26 cellular contexts compared by ENCODE assay signal in genomic region chr11:87739766-87740165, GRCh38.
"Had no signal": no experiment of that assay in that cellular context is flagged by ENCODE, and none has a peak within 500 bp of the region (broad histone marks: within the 10 kb centered on the region; RNA-seq: fewer than 3 reads in every experiment).

No MANE protein-coding gene starts in this region.

- ATAC-seq: activated CD8-positive, alpha-beta memory T cell treated with anti-CD3 and anti-CD28 coated beads, Interleukin-2, amount 10 ng/mL, durations not matched to agents 7 days and 5 days; activated CD8-positive, alpha-beta T cell treated with anti-CD3 and anti-CD28 coated beads, Interleukin-2, amount 10 ng/mL, durations not matched to agents 7 days and 5 days; gastroesophageal sphincter; stimulated activated naive CD8-positive, alpha-beta T cell treated with anti-CD3 and anti-CD28 coated beads, Interleukin-15, Interleukin-2, amounts not matched to agents 100 U/mL and 50 U/mL, for 24 hours had no signal

- DNase-seq: activated B cell treated with CpG ODN at 0.5 μM for 24 hours; activated CD8-positive, alpha-beta memory T cell treated with anti-CD3 and anti-CD28 coated beads, Interleukin-2, amount 10 ng/mL, durations not matched to agents 7 days and 5 days; activated CD8-positive, alpha-beta T cell treated with anti-CD3 and anti-CD28 coated beads, Interleukin-2, amount 10 ng/mL, durations not matched to agents 7 days and 5 days; activated effector memory CD4-positive, alpha-beta T cell treated with Interleukin-2 at 50 U/mL for 16 hours; activated naive CD4-positive, alpha-beta T cell treated with Interleukin-2 at 50 U/mL for 16 hours; adrenal gland; dermis blood vessel endothelial cell; effector CD4-positive, alpha-beta T cell; erythroblast; islet precursor cell; left ventricle myocardium inferior; nephron progenitor cell; ovary; right lobe of liver; stimulated activated CD4-positive, alpha-beta T cell treated with anti-CD3 and anti-CD28 coated beads, Interleukin-12 subunit alpha, Interleukin-12 subunit beta, amount 100 ng/mL, for 4 hours; stimulated activated CD4-positive, alpha-beta T cell treated with anti-CD3 and anti-CD28 coated beads, Interleukin-4, amount 100 ng/mL, for 1 hour; stimulated activated naive CD8-positive, alpha-beta T cell treated with anti-CD3 and anti-CD28 coated beads, Interleukin-15, Interleukin-2, amounts not matched to agents 100 U/mL and 50 U/mL, for 24 hours; T-helper 2 cell; uterus had no signal

- H3K36me3 ChIP-seq: adrenal gland, ascending aorta, gastroesophageal sphincter, left ventricle myocardium inferior, neutrophil, ovary, right lobe of liver, thoracic aorta, uterus had no signal

- H3K9me3 ChIP-seq: adrenal gland, ascending aorta, gastroesophageal sphincter, left ventricle myocardium inferior, neutrophil, ovary, right lobe of liver, thoracic aorta, uterus had no signal

- H3K4me1 ChIP-seq: adrenal gland, ascending aorta, gastroesophageal sphincter, left ventricle myocardium inferior, right lobe of liver, uterus had no signal

- H2AFZ ChIP-seq: hepatocyte had no signal

- H3K4me3 ChIP-seq: adrenal gland, ascending aorta, gastroesophageal sphincter, hepatocyte, left ventricle myocardium inferior, lung, ovary, right lobe of liver, skin epidermis, thoracic aorta, uterus had no signal

- H3K27ac ChIP-seq: adrenal gland, ascending aorta, gastroesophageal sphincter, hepatocyte, left ventricle myocardium inferior, neutrophil, ovary, right lobe of liver, skin epidermis, thoracic aorta had no signal

- H3K79me2 ChIP-seq: hepatocyte had no signal

- H3K27me3 ChIP-seq: adrenal gland, ascending aorta, gastroesophageal sphincter, hepatocyte, neutrophil, ovary, right lobe of liver, uterus had no signal

- H3K4me2 ChIP-seq: hepatocyte had no signal
